28 cellular contexts compared by ENCODE assay signal in the genomic region with DNA sequence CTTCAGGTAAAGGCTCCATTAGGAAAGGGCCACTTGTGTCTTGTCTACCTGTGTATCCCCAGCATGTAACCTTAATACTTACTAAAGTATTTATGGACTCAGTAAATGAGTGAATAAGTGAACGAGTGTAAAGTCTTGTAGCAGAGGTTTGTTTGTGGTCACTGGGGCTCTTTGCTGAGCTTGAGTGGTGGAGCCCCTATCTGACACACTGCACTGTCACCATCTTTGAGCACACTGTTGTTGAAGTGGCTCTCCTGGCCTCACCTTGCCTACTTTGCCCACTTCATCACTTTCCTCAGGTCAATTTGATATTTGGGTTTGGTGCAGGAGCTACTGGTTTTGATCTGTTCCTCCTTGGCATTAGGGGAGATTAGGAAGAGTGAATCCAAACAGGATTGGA.
"Had no signal": no experiment of that assay in that cellular context is flagged by ENCODE, and none has a peak within 500 bp of the region (broad histone marks: within the 10 kb centered on the region; RNA-seq: fewer than 3 reads in every experiment).

No MANE protein-coding gene starts in this region.

- H3K9me3 Mint-ChIP-seq: activated CD4-positive, alpha-beta memory T cell treated with anti-CD3 and anti-CD28 coated beads, Interleukin-2, amount 10 ng/mL, durations not matched to agents 7 days and 5 days; activated CD4-positive, alpha-beta T cell treated with anti-CD3 and anti-CD28 coated beads, Interleukin-2, amount 10 ng/mL, durations not matched to agents 24 days and 14 days; activated T-cell treated with anti-CD3 and anti-CD28 coated beads, Interleukin-2, amount 50 U/mL, for 24 hours; activated T-cell treated with anti-CD3 and anti-CD28 coated beads, Interleukin-2, amount 50 U/mL, for 72 hours; central memory CD8-positive, alpha-beta T cell; dendritic cell treated with granulocyte-macrophage colony-stimulating factor and Interleukin-4, amounts not matched to agents 40 ng/mL and 50 ng/mL, for 4 days; endodermal cell had no signal

- H3K27ac ChIP-seq: brain microvascular endothelial cell, coronary artery, dorsolateral prefrontal cortex had no signal

- H3K4me3 ChIP-seq: coronary artery, dorsolateral prefrontal cortex had no signal

- ATAC-seq: activated CD4-positive, alpha-beta T cell treated with anti-CD3 and anti-CD28 coated beads for 36 hours; activated T-cell treated with anti-CD3 and anti-CD28 coated beads, Interleukin-2, amount 50 U/mL, for 72 hours; esophagus mucosa had no signal

- H3K36me3 ChIP-seq: brain microvascular endothelial cell had no signal

- H3K36me3 Mint-ChIP-seq: activated naive CD8-positive, alpha-beta T cell had no signal

- H3K27ac Mint-ChIP-seq: activated CD4-positive, alpha-beta memory T cell treated with anti-CD3 and anti-CD28 coated beads, Interleukin-2, amount 10 ng/mL, durations not matched to agents 7 days and 5 days; activated CD4-positive, alpha-beta T cell treated with anti-CD3 and anti-CD28 coated beads for 36 hours; activated CD4-positive, alpha-beta T cell treated with anti-CD3 and anti-CD28 coated beads, Interleukin-2, amount 10 ng/mL, durations not matched to agents 24 days and 14 days; activated naive CD8-positive, alpha-beta T cell; activated T-cell treated with anti-CD3 and anti-CD28 coated beads, Interleukin-2, amount 50 U/mL, for 24 hours; dendritic cell treated with granulocyte-macrophage colony-stimulating factor and Interleukin-4, amounts not matched to agents 40 ng/mL and 50 ng/mL, for 4 days; endodermal cell had no signal

- H3K4me1 Mint-ChIP-seq: activated CD4-positive, alpha-beta memory T cell treated with anti-CD3 and anti-CD28 coated beads, Interleukin-2, amount 10 ng/mL, durations not matched to agents 7 days and 5 days; activated CD4-positive, alpha-beta T cell treated with anti-CD3 and anti-CD28 coated beads for 36 hours; activated CD4-positive, alpha-beta T cell treated with anti-CD3 and anti-CD28 coated beads, Interleukin-2, amount 10 ng/mL, durations not matched to agents 24 days and 14 days; central memory CD8-positive, alpha-beta T cell; endodermal cell had no signal

- H3K27me3 ChIP-seq: brain microvascular endothelial cell, dorsolateral prefrontal cortex had no signal

- H3K4me3 Mint-ChIP-seq: activated CD4-positive, alpha-beta memory T cell treated with anti-CD3 and anti-CD28 coated beads, Interleukin-2, amount 10 ng/mL, durations not matched to agents 7 days and 5 days; activated CD4-positive, alpha-beta T cell treated with anti-CD3 and anti-CD28 coated beads for 36 hours; activated CD4-positive, alpha-beta T cell treated with anti-CD3 and anti-CD28 coated beads, Interleukin-2, amount 10 ng/mL, durations not matched to agents 24 days and 14 days; activated naive CD8-positive, alpha-beta T cell; activated T-cell treated with anti-CD3 and anti-CD28 coated beads, Interleukin-2, amount 50 U/mL, for 24 hours; activated T-cell treated with anti-CD3 and anti-CD28 coated beads, Interleukin-2, amount 50 U/mL, for 72 hours; central memory CD8-positive, alpha-beta T cell; dendritic cell treated with granulocyte-macrophage colony-stimulating factor and Interleukin-4, amounts not matched to agents 40 ng/mL and 50 ng/mL, for 4 days; endodermal cell had no signal

- H3K27me3 Mint-ChIP-seq: central memory CD8-positive, alpha-beta T cell; dendritic cell treated with granulocyte-macrophage colony-stimulating factor and Interleukin-4, amounts not matched to agents 40 ng/mL and 50 ng/mL, for 4 days had no signal

- DNase-seq: activated CD4-positive, alpha-beta memory T cell treated with anti-CD3 and anti-CD28 coated beads, Interleukin-2, amount 10 ng/mL, durations not matched to agents 7 days and 5 days; activated CD4-positive, alpha-beta T cell treated with anti-CD3 and anti-CD28 coated beads for 36 hours; activated CD4-positive, alpha-beta T cell treated with anti-CD3 and anti-CD28 coated beads, Interleukin-2, amount 10 ng/mL, durations not matched to agents 24 days and 14 days; activated CD4-positive, alpha-beta T cell treated with anti-CD3 and anti-CD28 coated beads, Interleukin-2, amount 50 U/mL, for 4 hours; activated CD4-positive, CD25-positive, alpha-beta regulatory T cell; activated CD4-positive, CD25-positive, alpha-beta regulatory T cell treated with anti-CD3 and anti-CD28 coated beads, Interleukin-2, amount 50 U/mL, for 72 hours; activated CD8-positive, alpha-beta memory T cell treated with anti-CD3 and anti-CD28 coated beads, Interleukin-2, amount 50 U/mL, for 48 hours; activated effector memory CD4-positive, alpha-beta T cell treated with Interleukin-2 at 50 U/mL for 16 hours; activated gamma-delta T cell treated with Interleukin-2 at 50 U/mL for 16 hours; activated naive CD4-positive, alpha-beta T cell treated with anti-CD3 and anti-CD28 coated beads, Interleukin-2, amount 50 U/mL, for 16 hours; activated naive CD4-positive, alpha-beta T cell treated with Interleukin-2 at 50 U/mL for 16 hours; activated T-cell treated with anti-CD3 and anti-CD28 coated beads for 4 hours; activated T-cell treated with anti-CD3 and anti-CD28 coated beads, Interleukin-2, amount 50 U/mL, for 24 hours; activated T-cell treated with anti-CD3 and anti-CD28 coated beads, Interleukin-2, amount 50 U/mL, for 72 hours; amniotic stem cell; anterior cingulate cortex; brain microvascular endothelial cell; dorsolateral prefrontal cortex; effector memory CD4-positive, alpha-beta T cell; endodermal cell; foreskin fibroblast; head of caudate nucleus; T-helper 2 cell had no signal
